ENCODE assay signal across 9 cellular contexts in genomic region chr1:204978782-204979181, GRCh38.
"Had no signal": no experiment of that assay in that cellular context is flagged by ENCODE, and none has a peak within 500 bp of the region (broad histone marks: within the 10 kb centered on the region; RNA-seq: fewer than 3 reads in every experiment).

No MANE protein-coding gene starts in this region.

- H3K27ac ChIP-seq: GM23248, KMS-11 had no signal

- DNase-seq: GM23248, GOT3, H9, HCEC 1CT, HFFc6, IMR-90, KBM-7 had no signal

- H2AFZ ChIP-seq: GM23248 had no signal

- FAIRE-seq: HTR-8/SVneo had no signal

- H3K4me3 ChIP-seq: GM23248 had no signal

- H3K4me2 ChIP-seq: KMS-11 had no signal

- H3K9ac ChIP-seq: GM23248, KMS-11 had no signal
